In the genomic region with DNA sequence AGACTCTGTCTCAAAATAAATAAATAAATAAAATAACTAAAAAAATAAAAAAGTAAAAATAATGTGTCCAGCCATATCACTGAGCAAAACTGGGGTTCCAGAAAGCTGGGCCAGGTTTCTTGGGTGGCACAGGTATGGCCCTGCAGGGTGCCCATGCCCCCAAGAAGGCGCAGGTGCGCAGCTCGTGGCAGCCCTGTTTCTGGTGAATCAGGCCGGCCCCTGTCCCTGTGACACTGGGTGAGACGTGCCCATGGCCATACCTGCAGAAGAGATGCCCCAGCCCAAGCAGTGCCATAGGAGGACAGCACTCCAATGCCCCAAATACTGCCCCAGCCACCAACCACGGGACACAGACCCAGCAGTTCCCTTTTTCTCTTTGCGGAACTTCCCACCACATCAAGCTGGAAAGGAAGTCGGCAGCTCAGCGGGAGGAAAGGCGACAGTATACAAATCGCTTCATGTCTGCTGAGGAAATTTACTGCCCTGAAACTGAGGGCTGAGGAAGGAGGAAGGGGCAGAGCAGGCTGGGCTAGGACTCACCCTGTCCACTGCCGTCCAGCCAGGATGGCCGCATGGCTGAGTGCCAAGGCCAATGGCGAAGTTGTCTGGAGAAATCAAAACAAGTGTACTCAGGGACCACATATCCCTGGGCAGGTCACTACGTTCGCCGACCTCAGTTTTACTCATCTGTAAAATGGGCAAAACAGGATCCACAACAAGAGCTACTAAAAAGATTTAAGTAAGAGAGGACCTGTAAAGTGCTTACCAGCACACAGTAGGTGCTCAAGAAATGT, we compare ENCODE assay signal across 9 cellular contexts. TPM values are rescaled to one million over a fixed set of nuclear protein-coding genes. Genes with fewer than 3 reads are reported as not detected.
A peak's percentile ranks its signal among the peaks of the same experiment; 100 is the strongest.
DNase-seq lines count a peak whose midpoint lies in the region; ATAC-seq and TF ChIP-seq lines count a peak whose summit lies in the region.
"Had no signal": no experiment of that assay in that cellular context is flagged by ENCODE, and none has a peak within 500 bp of the region (broad histone marks: within the 10 kb centered on the region; RNA-seq: fewer than 3 reads in every experiment).

No MANE protein-coding gene starts in this region.

- H3K9me3 Mint-ChIP-seq in T-helper 1 cell treated with Interleukin-12 subunit alpha and Interleukin-12 subunit beta and Interleukin-4 antibody, amounts not matched to agents 30 μg/mL and 1 μg/mL, for 36 hours, result peaks cover 11% of the 10 kb centered on the region
- H3K9me3 Mint-ChIP-seq in activated T-helper 1 cell treated with anti-CD3 and anti-CD28 coated beads, Interleukin-12 subunit alpha, Interleukin-12 subunit beta, Interleukin-2, Interleukin-4 antibody, amounts not matched to agents 30 ng/mL and 10 ng/mL and 1 ng/mL, durations not matched to agents 14 hours and 24 hours and 36 hours, result peaks cover 10% of the 10 kb centered on the region
- no peaks in the 10 kb centered on the region for H3K9me3 Mint-ChIP-seq in immature natural killer cell

- no peak for DNase-seq in T-helper 1 cell
- no peak for DNase-seq in activated T-helper 1 cell treated with anti-CD3 and anti-CD28 coated beads, Interleukin-12 subunit alpha, Interleukin-12 subunit beta, Interleukin-2, Interleukin-4 antibody, amounts not matched to agents 30 ng/mL and 10 ng/mL and 1 ng/mL, durations not matched to agents 14 hours and 24 hours and 36 hours (ENCODE audit: low spot score)
- no peak for DNase-seq in immature natural killer cell
- peak; percentile 54 for DNase-seq in superior temporal gyrus (ENCODE audit: extremely low spot score)
- DNase-seq in GM10248 (ENCODE audit: extremely low spot score), result no peak
- DNase-seq: NCI-H2081 had no signal

- peak overlapping the region; percentile 42 for H3K27ac Mint-ChIP-seq in T-helper 1 cell treated with Interleukin-12 subunit alpha and Interleukin-12 subunit beta and Interleukin-4 antibody, amounts not matched to agents 30 μg/mL and 1 μg/mL, for 36 hours
- peak overlapping the region; percentile 62 for H3K27ac Mint-ChIP-seq in activated T-helper 1 cell treated with anti-CD3 and anti-CD28 coated beads, Interleukin-12 subunit alpha, Interleukin-12 subunit beta, Interleukin-2, Interleukin-4 antibody, amounts not matched to agents 30 ng/mL and 10 ng/mL and 1 ng/mL, durations not matched to agents 14 hours and 24 hours and 36 hours
- peak overlapping the region; percentile 79 to 97 (median 96) for H3K27ac Mint-ChIP-seq in immature natural killer cell

- peaks cover 34% of the 10 kb centered on the region for H3K36me3 Mint-ChIP-seq in T-helper 1 cell treated with Interleukin-12 subunit alpha and Interleukin-12 subunit beta and Interleukin-4 antibody, amounts not matched to agents 30 μg/mL and 1 μg/mL, for 36 hours (ENCODE audit: low read depth)
- H3K36me3 Mint-ChIP-seq in activated T-helper 1 cell treated with anti-CD3 and anti-CD28 coated beads, Interleukin-12 subunit alpha, Interleukin-12 subunit beta, Interleukin-2, Interleukin-4 antibody, amounts not matched to agents 30 ng/mL and 10 ng/mL and 1 ng/mL, durations not matched to agents 14 hours and 24 hours and 36 hours (ENCODE audit: low read depth), result peaks cover 37% of the 10 kb centered on the region
- peaks cover 8 to 9% (median 8%) of the 10 kb centered on the region in 3 donors for H3K36me3 Mint-ChIP-seq in immature natural killer cell

- ATAC-seq in HG03095 (IDR thresholded peaks at IDR 0.05; ENCODE audit: unreplicated experiment), result no peak
- ATAC-seq in SK-N-SH treated with all-trans-retinoic acid at 6 μM for 48 hours, result no peak

- no peak overlapping the region for H3K4me3 Mint-ChIP-seq in T-helper 1 cell treated with Interleukin-12 subunit alpha and Interleukin-12 subunit beta and Interleukin-4 antibody, amounts not matched to agents 30 μg/mL and 1 μg/mL, for 36 hours
- H3K4me3 Mint-ChIP-seq in activated T-helper 1 cell treated with anti-CD3 and anti-CD28 coated beads, Interleukin-12 subunit alpha, Interleukin-12 subunit beta, Interleukin-2, Interleukin-4 antibody, amounts not matched to agents 30 ng/mL and 10 ng/mL and 1 ng/mL, durations not matched to agents 14 hours and 24 hours and 36 hours, result no peak overlapping the region
- peak overlapping the region; percentile 60 to 81 (median 65) for H3K4me3 Mint-ChIP-seq in immature natural killer cell

- CTCF ChIA-PET in GM10248 (lab: Yijun Ruan, JAX), result interaction anchor here (1.0 to 3.1 kb wide), 3 partner anchors 8 to 21 kb away, joined by 3 to 10 read pairs (median 4); no protein-coding TSS in a partner anchor

- intact Hi-C loops in activated T-helper 1 cell treated with anti-CD3 and anti-CD28 coated beads, Interleukin-12 subunit alpha, Interleukin-12 subunit beta, Interleukin-2, Interleukin-4 antibody, amounts not matched to agents 30 ng/mL and 10 ng/mL and 1 ng/mL, durations not matched to agents 14 hours and 24 hours and 36 hours (cut with micrococcal nuclease), result no loop called here

- no peak for TF ChIP-seq CTCF in GM10248 (IDR thresholded peaks at IDR 0.05; ENCODE audit: control extremely low read depth, extremely low read depth, low read depth, missing control alignments)

- POLR2A ChIA-PET in GM10248 (lab: Yijun Ruan, JAX), result no interaction called here

- H3K4me1 Mint-ChIP-seq in T-helper 1 cell treated with Interleukin-12 subunit alpha and Interleukin-12 subunit beta and Interleukin-4 antibody, amounts not matched to agents 30 μg/mL and 1 μg/mL, for 36 hours (ENCODE audit: low read depth), result peaks cover 54% of the 10 kb centered on the region
- peaks cover 83% of the 10 kb centered on the region for H3K4me1 Mint-ChIP-seq in activated T-helper 1 cell treated with anti-CD3 and anti-CD28 coated beads, Interleukin-12 subunit alpha, Interleukin-12 subunit beta, Interleukin-2, Interleukin-4 antibody, amounts not matched to agents 30 ng/mL and 10 ng/mL and 1 ng/mL, durations not matched to agents 14 hours and 24 hours and 36 hours (ENCODE audit: low read depth)
- peaks cover 0 to 88% of the 10 kb centered on the region in 2 donors for H3K4me1 Mint-ChIP-seq in immature natural killer cell

- no peaks in the 10 kb centered on the region for H3K27me3 Mint-ChIP-seq in T-helper 1 cell treated with Interleukin-12 subunit alpha and Interleukin-12 subunit beta and Interleukin-4 antibody, amounts not matched to agents 30 μg/mL and 1 μg/mL, for 36 hours (ENCODE audit: low read depth)
- no peaks in the 10 kb centered on the region for H3K27me3 Mint-ChIP-seq in activated T-helper 1 cell treated with anti-CD3 and anti-CD28 coated beads, Interleukin-12 subunit alpha, Interleukin-12 subunit beta, Interleukin-2, Interleukin-4 antibody, amounts not matched to agents 30 ng/mL and 10 ng/mL and 1 ng/mL, durations not matched to agents 14 hours and 24 hours and 36 hours (ENCODE audit: insufficient read depth)
- H3K27me3 Mint-ChIP-seq in immature natural killer cell (ENCODE audit: low read depth in 3 of 3), result peaks cover 6 to 14% (median 7%) of the 10 kb centered on the region in 3 donors

TF ChIP-seq in SK-N-SH treated with all-trans-retinoic acid at 6 μM for 48 hours, 23 proteins besides CTCF, POLR2A, EP300 and RAD21:
- TF ChIP-seq ZNF70 (CRISPR knock-in tag; IDR thresholded peaks at IDR 0.05) (no peak), ZFP30 (CRISPR knock-in tag; IDR thresholded peaks at IDR 0.05) (no peak), ZNF8 (CRISPR knock-in tag; IDR thresholded peaks at IDR 0.05) (no peak), ZNF565 (CRISPR knock-in tag; conservative IDR thresholded peaks at IDR 0.05; ENCODE audit: low read depth) (no peak), ISL1 (CRISPR knock-in tag; IDR thresholded peaks at IDR 0.05) (no peak), ARNTL (CRISPR knock-in tag; IDR thresholded peaks at IDR 0.05; ENCODE audit: borderline replicate concordance, low read depth) (no peak), TOX (CRISPR knock-in tag; IDR thresholded peaks at IDR 0.05; ENCODE audit: borderline replicate concordance) (no peak), TCF4 (CRISPR knock-in tag; IDR thresholded peaks at IDR 0.05; ENCODE audit: borderline replicate concordance) (no peak), GLIS3 (CRISPR knock-in tag; IDR thresholded peaks at IDR 0.05) (no peak), OSR1 (CRISPR knock-in tag; IDR thresholded peaks at IDR 0.05) (no peak)
- TF ChIP-seq, protein P1, sequence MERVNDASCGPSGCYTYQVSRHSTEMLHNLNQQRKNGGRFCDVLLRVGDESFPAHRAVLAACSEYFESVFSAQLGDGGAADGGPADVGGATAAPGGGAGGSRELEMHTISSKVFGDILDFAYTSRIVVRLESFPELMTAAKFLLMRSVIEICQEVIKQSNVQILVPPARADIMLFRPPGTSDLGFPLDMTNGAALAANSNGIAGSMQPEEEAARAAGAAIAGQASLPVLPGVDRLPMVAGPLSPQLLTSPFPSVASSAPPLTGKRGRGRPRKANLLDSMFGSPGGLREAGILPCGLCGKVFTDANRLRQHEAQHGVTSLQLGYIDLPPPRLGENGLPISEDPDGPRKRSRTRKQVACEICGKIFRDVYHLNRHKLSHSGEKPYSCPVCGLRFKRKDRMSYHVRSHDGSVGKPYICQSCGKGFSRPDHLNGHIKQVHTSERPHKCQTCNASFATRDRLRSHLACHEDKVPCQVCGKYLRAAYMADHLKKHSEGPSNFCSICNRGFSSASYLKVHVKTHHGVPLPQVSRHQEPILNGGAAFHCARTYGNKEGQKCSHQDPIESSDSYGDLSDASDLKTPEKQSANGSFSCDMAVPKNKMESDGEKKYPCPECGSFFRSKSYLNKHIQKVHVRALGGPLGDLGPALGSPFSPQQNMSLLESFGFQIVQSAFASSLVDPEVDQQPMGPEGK (CRISPR knock-in tag; IDR thresholded peaks at IDR 0.05; ENCODE audit: borderline replicate concordance), result no peak
- TF ChIP-seq, protein P2, sequence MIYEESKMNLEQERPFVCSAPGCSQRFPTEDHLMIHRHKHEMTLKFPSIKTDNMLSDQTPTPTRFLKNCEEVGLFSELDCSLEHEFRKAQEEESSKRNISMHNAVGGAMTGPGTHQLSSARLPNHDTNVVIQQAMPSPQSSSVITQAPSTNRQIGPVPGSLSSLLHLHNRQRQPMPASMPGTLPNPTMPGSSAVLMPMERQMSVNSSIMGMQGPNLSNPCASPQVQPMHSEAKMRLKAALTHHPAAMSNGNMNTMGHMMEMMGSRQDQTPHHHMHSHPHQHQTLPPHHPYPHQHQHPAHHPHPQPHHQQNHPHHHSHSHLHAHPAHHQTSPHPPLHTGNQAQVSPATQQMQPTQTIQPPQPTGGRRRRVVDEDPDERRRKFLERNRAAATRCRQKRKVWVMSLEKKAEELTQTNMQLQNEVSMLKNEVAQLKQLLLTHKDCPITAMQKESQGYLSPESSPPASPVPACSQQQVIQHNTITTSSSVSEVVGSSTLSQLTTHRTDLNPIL (CRISPR knock-in tag; IDR thresholded peaks at IDR 0.05; ENCODE audit: low read depth), result no peak
TF ChIP-seq in SK-N-SH treated with all-trans-retinoic acid at 6 μM for 48 hours: peak in this region for 0.

RNA-seq across cellular contexts. Expression of a gene that starts 55.4 kb away (rescaled TPM):
- total RNA-seq in activated T-helper 1 cell treated with anti-CD3 and anti-CD28 coated beads, Interleukin-12 subunit alpha, Interleukin-12 subunit beta, Interleukin-2, Interleukin-4 antibody, amounts not matched to agents 30 ng/mL and 10 ng/mL and 1 ng/mL, durations not matched to agents 14 hours and 24 hours and 36 hours, result 68.2 and 69.4 TPM in 2 replicates
- polyA plus RNA-seq in immature natural killer cell, result 10 to 100 TPM; 30.5 to 94.3 (median 54.9) TPM

Comparison
In these comparisons a context has a peak if more than half of its experiments do, and no peak if none do; other contexts are left out.
1. H3K27ac Mint-ChIP-seq: peak in every context shown above with its lines; median percentile 96 in immature natural killer cell; 62 in activated T-helper 1 cell treated with anti-CD3 and anti-CD28 coated beads, Interleukin-12 subunit alpha, Interleukin-12 subunit beta, Interleukin-2, Interleukin-4 antibody, amounts not matched to agents 30 ng/mL and 10 ng/mL and 1 ng/mL, durations not matched to agents 14 hours and 24 hours and 36 hours; 42 in T-helper 1 cell treated with Interleukin-12 subunit alpha and Interleukin-12 subunit beta and Interleukin-4 antibody, amounts not matched to agents 30 μg/mL and 1 μg/mL, for 36 hours.
2. H3K4me3 Mint-ChIP-seq: peak in immature natural killer cell (5 of 5); none in T-helper 1 cell treated with Interleukin-12 subunit alpha and Interleukin-12 subunit beta and Interleukin-4 antibody, amounts not matched to agents 30 μg/mL and 1 μg/mL, for 36 hours (single experiment) and activated T-helper 1 cell treated with anti-CD3 and anti-CD28 coated beads, Interleukin-12 subunit alpha, Interleukin-12 subunit beta, Interleukin-2, Interleukin-4 antibody, amounts not matched to agents 30 ng/mL and 10 ng/mL and 1 ng/mL, durations not matched to agents 14 hours and 24 hours and 36 hours (single experiment).